Comparison of ENCODE assay signal across 24 cellular contexts in the genomic region with DNA sequence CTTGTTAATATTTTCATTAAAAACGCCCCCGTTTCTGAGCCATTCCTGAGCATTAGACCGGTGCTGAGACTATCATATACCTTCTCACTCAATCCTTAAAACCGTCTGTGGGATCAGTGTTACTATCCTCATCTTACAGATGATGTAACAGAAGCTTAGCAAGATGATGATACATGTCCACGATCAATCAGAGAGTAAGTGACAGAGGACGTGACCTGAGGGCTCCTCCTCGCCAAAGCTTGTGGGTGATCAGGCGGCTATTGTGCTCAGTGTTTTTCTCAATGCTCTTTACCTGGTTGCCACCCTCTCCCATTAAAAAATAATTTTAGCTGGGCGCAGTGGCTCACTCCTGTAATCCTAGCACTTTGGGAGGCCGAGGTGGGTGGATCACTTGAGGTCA.
"Had no signal": no experiment of that assay in that cellular context is flagged by ENCODE, and none has a peak within 500 bp of the region (broad histone marks: within the 10 kb centered on the region; RNA-seq: fewer than 3 reads in every experiment).

No MANE protein-coding gene starts in this region.

- H3K27me3 ChIP-seq: dorsolateral prefrontal cortex, heart left ventricle, neural progenitor cell, ovary, right atrium auricular region, sigmoid colon, suprapubic skin, thyroid gland had no signal

- H3K4me1 ChIP-seq: neural progenitor cell, right atrium auricular region, suprapubic skin, thyroid gland had no signal

- H3K27ac Mint-ChIP-seq: naive thymus-derived CD8-positive, alpha-beta T cell; neural progenitor cell; type B pancreatic cell had no signal

- H3K9me3 Mint-ChIP-seq: neural progenitor cell; stimulated activated effector memory CD8-positive, alpha-beta T cell treated with anti-CD3 and anti-CD28 coated beads, Interleukin-12 subunit alpha, Interleukin-12 subunit beta, amount 100 ng/mL, for 72 hours; type B pancreatic cell had no signal

- H3K4me2 ChIP-seq: neural progenitor cell had no signal

- H3K4me3 ChIP-seq: coronary artery, dorsolateral prefrontal cortex, heart left ventricle, neural progenitor cell, ovary, right atrium auricular region, sigmoid colon, skin epidermis, suprapubic skin, thyroid gland had no signal

- H3K4me3 Mint-ChIP-seq: naive thymus-derived CD8-positive, alpha-beta T cell; neural progenitor cell; stimulated activated effector memory CD8-positive, alpha-beta T cell treated with anti-CD3 and anti-CD28 coated beads, Interleukin-12 subunit alpha, Interleukin-12 subunit beta, amount 100 ng/mL, for 72 hours; type B pancreatic cell had no signal

- DNase-seq: dorsolateral prefrontal cortex; effector CD8-positive, alpha-beta T cell; heart left ventricle; hippocampal formation; left colon; mesendoderm; naive thymus-derived CD8-positive, alpha-beta T cell; nucleus accumbens; ovary; sigmoid colon; stimulated activated CD4-positive, alpha-beta T cell treated with anti-CD3 and anti-CD28 coated beads, Interleukin-12 subunit alpha, Interleukin-12 subunit beta, amount 100 ng/mL, for 4 hours; stimulated activated CD4-positive, alpha-beta T cell treated with anti-CD3 and anti-CD28 coated beads, Interleukin-4, amount 100 ng/mL, for 1 hour; stimulated activated CD8-positive, alpha-beta memory T cell treated with anti-CD3 and anti-CD28 coated beads, Interleukin-4, amount 100 ng/mL, for 48 hours; stimulated activated naive CD8-positive, alpha-beta T cell treated with anti-CD3 and anti-CD28 coated beads, Interleukin-15, Interleukin-2, amounts not matched to agents 100 U/mL and 50 U/mL, for 24 hours; thyroid gland had no signal

- H3K9ac ChIP-seq: neural progenitor cell had no signal

- H3K9me3 ChIP-seq: ovary, sigmoid colon, suprapubic skin, thyroid gland had no signal

- H2AFZ ChIP-seq: neural progenitor cell had no signal

- FAIRE-seq: frontal cortex, urothelium cell line had no signal

- H3K27me3 Mint-ChIP-seq: naive thymus-derived CD8-positive, alpha-beta T cell; type B pancreatic cell had no signal

- H3K27ac ChIP-seq: coronary artery, dorsolateral prefrontal cortex, heart left ventricle, neural progenitor cell, ovary, right atrium auricular region, skin epidermis, suprapubic skin, thyroid gland had no signal

- H3K36me3 ChIP-seq: neural progenitor cell, ovary, right atrium auricular region, suprapubic skin, thyroid gland had no signal

- H3K4me1 Mint-ChIP-seq: neural progenitor cell; stimulated activated effector memory CD8-positive, alpha-beta T cell treated with anti-CD3 and anti-CD28 coated beads, Interleukin-12 subunit alpha, Interleukin-12 subunit beta, amount 100 ng/mL, for 72 hours had no signal

- ATAC-seq: heart left ventricle; left colon; naive thymus-derived CD8-positive, alpha-beta T cell; stimulated activated effector memory CD8-positive, alpha-beta T cell treated with anti-CD3 and anti-CD28 coated beads, Interleukin-12 subunit alpha, Interleukin-12 subunit beta, amount 100 ng/mL, for 72 hours; stimulated activated naive CD8-positive, alpha-beta T cell treated with anti-CD3 and anti-CD28 coated beads, Interleukin-15, Interleukin-2, amounts not matched to agents 100 U/mL and 50 U/mL, for 24 hours had no signal
